In the genomic region with DNA sequence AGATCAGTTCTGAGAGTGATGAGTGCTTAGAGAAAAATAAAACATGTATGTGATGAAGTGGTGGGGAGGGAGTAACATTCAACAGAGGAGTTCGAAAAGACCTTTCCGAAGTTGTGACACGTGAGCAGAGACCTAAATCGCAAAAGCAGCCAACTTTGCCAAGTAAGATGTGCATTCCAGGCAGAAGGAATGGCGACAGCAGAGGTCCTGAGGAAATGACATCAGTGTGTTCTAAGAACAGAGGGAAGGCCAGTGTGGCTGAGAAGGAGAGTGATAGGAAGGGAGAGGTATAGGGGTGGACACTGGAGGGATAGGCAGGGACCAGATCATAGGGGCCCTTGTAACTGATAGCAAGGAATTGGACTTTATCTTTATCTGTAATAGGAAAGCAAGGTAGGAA, we compare ENCODE assay signal across 1 cellular context.
TF ChIP-seq lines count a peak whose summit lies in the region.

No MANE protein-coding gene starts in this region.

TF ChIP-seq in HepG2, 621 proteins besides CTCF, POLR2A, EP300 and RAD21:
- TF ChIP-seq TGIF2 (CRISPR knock-in tag; IDR thresholded peaks at IDR 0.05): peak; percentile 37; the same call in 1 of the 2 replicates
- no peak for TF ChIP-seq PRMT3 (CRISPR knock-in tag; IDR thresholded peaks at IDR 0.05; ENCODE audit: borderline replicate concordance, low read depth)
- TF ChIP-seq ZFP36 (IDR thresholded peaks at IDR 0.05; ENCODE audit: borderline replicate concordance, low read depth, low read length, partially characterized antibody): no peak
- TF ChIP-seq ZNF354B (CRISPR knock-in tag; IDR thresholded peaks at IDR 0.05): no peak
